In genomic region chr20:5127859-5128409, GRCh38 we compare ENCODE assay signal across 8 cellular contexts. TPM values are rescaled to one million over a fixed set of nuclear protein-coding genes. Genes with fewer than 3 reads are reported as not detected.
A peak's percentile ranks its signal among the peaks of the same experiment; 100 is the strongest.
DNase-seq lines count a peak whose midpoint lies in the region; ATAC-seq and TF ChIP-seq lines count a peak whose summit lies in the region.

No MANE protein-coding gene starts in this region.

- TF ChIP-seq CTCF in GM12875 (IDR thresholded peaks at IDR 0.05; ENCODE audit: borderline replicate concordance, insufficient read depth, low read depth, low read length) (no peak), fibroblast of villous mesenchyme (IDR thresholded peaks at IDR 0.05; ENCODE audit: insufficient read depth, low read depth, low read length) (no peak)

- peak overlapping the region; percentile 57 for H3K27ac ChIP-seq in SJCRH30

- H3K4me1 ChIP-seq in SJCRH30 (0 out of 2 replicates have a peak, but pooled peaks cover 4% of the 10 kb centered on the region), skeletal muscle satellite cell (ENCODE audit: control insufficient read depth, insufficient read depth, low read length) (peaks cover 11% of the 10 kb centered on the region)

- peak overlapping the region; percentile 88 for H3K9ac ChIP-seq in skeletal muscle satellite cell (ENCODE audit: low read depth, low read length)

- no peaks in the 10 kb centered on the region for H3K27me3 ChIP-seq in SJCRH30
- no peaks in the 10 kb centered on the region for H3K27me3 ChIP-seq in skeletal muscle satellite cell (ENCODE audit: control insufficient read depth, insufficient read depth, low read length)

- peak overlapping the region; percentile 78 for H3K4me3 ChIP-seq in GM12875 (ENCODE audit: low read depth, low read length)
- peak overlapping the region; percentile 68 for H3K4me3 ChIP-seq in SJCRH30
- H3K4me3 ChIP-seq in fibroblast of villous mesenchyme (ENCODE audit: low read depth, low read length) = peak overlapping the region; percentile 87
- peak overlapping the region; percentile 92 for H3K4me3 ChIP-seq in skeletal muscle satellite cell (ENCODE audit: low read length)

- DNase-seq in SJCRH30 = peak in 1 of 2 experiments; percentile 26
- no peak for DNase-seq in fibroblast of villous mesenchyme (ENCODE audit: low read depth)
- no peak for DNase-seq in NCI-H446 (lab: John Stamatoyannopoulos, UW)
- DNase-seq in stimulated activated naive CD4-positive, alpha-beta T cell (lab: John Stamatoyannopoulos, UW) = no peak

- H3K9me3 ChIP-seq in SJCRH30 (replicated peaks) = no peaks in the 10 kb centered on the region
- no peaks in the 10 kb centered on the region for H3K9me3 ChIP-seq in skeletal muscle satellite cell (replicated peaks; ENCODE audit: low read length)

- ATAC-seq in HG02840 (IDR thresholded peaks at IDR 0.05; ENCODE audit: low FRiP score, unreplicated experiment) = no peak
- no peak for ATAC-seq in GM18517 (IDR thresholded peaks at IDR 0.05; ENCODE audit: unreplicated experiment)

- H3K4me2 ChIP-seq in skeletal muscle satellite cell (ENCODE audit: low read length) = peak overlapping the region; percentile 91

- no peaks in the 10 kb centered on the region for H3K36me3 ChIP-seq in SJCRH30
- no peaks in the 10 kb centered on the region for H3K36me3 ChIP-seq in skeletal muscle satellite cell (ENCODE audit: insufficient read depth, low read length)

RNA-seq across cellular contexts. Expression of gene CDS2, which starts 1.1 kb away (rescaled TPM):
- 29.1 and 30.1 TPM in 2 replicates for total RNA-seq in SJCRH30 (2014; rRNA removed; shearing (Covaris generic))
- 20.9 and 32.4 TPM in 2 replicates for total RNA-seq in fibroblast of villous mesenchyme
- 18.3 and 21.0 TPM in 2 replicates for total RNA-seq in skeletal muscle satellite cell (2012; rRNA removed)

RNA-seq across cellular contexts. Expression of gene PCNA, which starts 8.2 kb away (rescaled TPM):
- 431 and 450 TPM in 2 replicates for total RNA-seq in SJCRH30 (2014; rRNA removed; shearing (Covaris generic))
- total RNA-seq in fibroblast of villous mesenchyme = 79.6 and 121 TPM in 2 replicates
- total RNA-seq in skeletal muscle satellite cell (2012; rRNA removed) = 183 and 194 TPM in 2 replicates

RNA-seq across cellular contexts. Expression of gene TMEM230, which starts 15.1 kb away (rescaled TPM):
- total RNA-seq in SJCRH30 (2014; rRNA removed; shearing (Covaris generic)) = 162 and 165 TPM in 2 replicates
- total RNA-seq in fibroblast of villous mesenchyme = 110 and 153 TPM in 2 replicates
- total RNA-seq in skeletal muscle satellite cell (2012; rRNA removed) = 89.7 and 117 TPM in 2 replicates
